In genomic region chr22:17606472-17606871, GRCh38 we compare ENCODE assay signal across 14 cellular contexts. TPM values are rescaled to one million over a fixed set of nuclear protein-coding genes. Genes with fewer than 3 reads are reported as not detected.
A peak's percentile ranks its signal among the peaks of the same experiment; 100 is the strongest.
DNase-seq lines count a peak whose midpoint lies in the region; ATAC-seq and TF ChIP-seq lines count a peak whose summit lies in the region.
"Had no signal": no experiment of that assay in that cellular context is flagged by ENCODE, and none has a peak within 500 bp of the region (broad histone marks: within the 10 kb centered on the region; RNA-seq: fewer than 3 reads in every experiment).

No MANE protein-coding gene starts in this region.

- no peak overlapping the region; the same call in 1 of the 2 replicates for H3K4me3 ChIP-seq in WERI-Rb-1 (ENCODE audit: low read depth, low read length)
- H3K4me3 ChIP-seq in gastroesophageal sphincter: no peak overlapping the region
- H3K4me3 ChIP-seq in skeletal muscle cell (ENCODE audit: low read depth, low read length): no peak overlapping the region
- H3K4me3 ChIP-seq: breast epithelium, testis had no signal

- WGBS in gastroesophageal sphincter (ENCODE audit: low coverage in 1 of 2), 2 donors: 32 to 62% methylated on average over 4 to 5 of the region's 5 CpGs

- H3K36me3 ChIP-seq in WERI-Rb-1 (peaks cover 31% of the 10 kb centered on the region), gastroesophageal sphincter (peaks cover 0 to 39% of the 10 kb centered on the region in 2 donors)
- H3K36me3 ChIP-seq: breast epithelium had no signal

- in situ Hi-C loops in G401 (cut with HindIII; ENCODE audit: low sequenced_read_pairs): no loop called here

- no peak for TF ChIP-seq POLR2A in gastroesophageal sphincter (IDR thresholded peaks at IDR 0.05)

- H3K9me3 ChIP-seq in WERI-Rb-1 (ENCODE audit: severe bottlenecking) (no peaks in the 10 kb centered on the region), gastroesophageal sphincter (no peaks in the 10 kb centered on the region)
- H3K9me3 ChIP-seq: breast epithelium, testis had no signal

- no peak for ATAC-seq in gastroesophageal sphincter
- ATAC-seq: activated CD8-positive, alpha-beta memory T cell treated with anti-CD3 and anti-CD28 coated beads, Interleukin-2, amount 10 ng/mL, durations not matched to agents 7 days and 5 days; WTC11 had no signal

- peaks cover 0 to 19% (median 0%) of the 10 kb centered on the region in 3 donors for H3K4me1 ChIP-seq in gastroesophageal sphincter
- H3K4me1 ChIP-seq: breast epithelium had no signal

- DNase-seq in G401 (ENCODE audit: low spot score) (peak; percentile 25), WERI-Rb-1 (peak; percentile 60), skeletal muscle cell (ENCODE audit: low read depth) (peak; percentile 7), amniotic stem cell (lab: John Stamatoyannopoulos, UW) (no peak), RPMI8226 (no peak)
- no peak for DNase-seq in activated CD8-positive, alpha-beta memory T cell treated with anti-CD3 and anti-CD28 coated beads, Interleukin-2, amount 50 U/mL, for 48 hours
- DNase-seq: activated CD8-positive, alpha-beta memory T cell treated with anti-CD3 and anti-CD28 coated beads, Interleukin-2, amount 10 ng/mL, durations not matched to agents 7 days and 5 days; activated naive CD4-positive, alpha-beta T cell treated with anti-CD3 and anti-CD28 coated beads for 36 hours; CD4-positive, alpha-beta memory T cell; testis had no signal

- TF ChIP-seq CTCF in WERI-Rb-1 (IDR thresholded peaks at IDR 0.05; ENCODE audit: low read depth, low read length) (no peak), gastroesophageal sphincter (IDR thresholded peaks at IDR 0.05) (no peak)

- H3K27ac ChIP-seq in WERI-Rb-1 (peak overlapping the region; percentile 80), gastroesophageal sphincter (peak overlapping the region in 3 of 4 donors; percentile 21 to 65 (median 56))
- H3K27ac ChIP-seq: breast epithelium had no signal

- no peaks in the 10 kb centered on the region for H3K27me3 ChIP-seq in WERI-Rb-1 (ENCODE audit: insufficient read depth, low read depth, severe bottlenecking)
- H3K27me3 ChIP-seq in gastroesophageal sphincter: no peaks in the 10 kb centered on the region
- H3K27me3 ChIP-seq: breast epithelium, testis had no signal

- no peak for TF ChIP-seq EP300 in gastroesophageal sphincter (IDR thresholded peaks at IDR 0.05)

RNA-seq across cellular contexts. Expression of gene ATP6V1E1, which starts 22.1 kb away (rescaled TPM):
- total RNA-seq in G401 (2014; rRNA removed; shearing (Covaris generic)): 172 and 185 TPM in 2 replicates
- 100 to 1,000 TPM; 146 to 252 (median 195) TPM for total RNA-seq in gastroesophageal sphincter

RNA-seq across cellular contexts. Expression of gene BCL2L13, which starts 32.1 kb away (rescaled TPM):
- 58.6 and 63.1 TPM in 2 replicates for total RNA-seq in G401 (2014; rRNA removed; shearing (Covaris generic))
- total RNA-seq in gastroesophageal sphincter: 100 to 1,000 TPM in 2 of 4 donors, 10 to 100 TPM in 2; 68.5 to 193 (median 131) TPM

RNA-seq across cellular contexts. Expression of gene SLC25A18, which starts 43.2 kb away (rescaled TPM):
- 1.4 and 4.8 TPM in 2 replicates for total RNA-seq in G401 (2014; rRNA removed; shearing (Covaris generic))
- 1 to 10 TPM in 3 of 4 donors, under 1 TPM in 1; 0.93 to 5.3 (median 1.5) TPM for total RNA-seq in gastroesophageal sphincter
- total RNA-seq: activated CD8-positive, alpha-beta memory T cell treated with anti-CD3 and anti-CD28 coated beads, Interleukin-2, amount 10 ng/mL, durations not matched to agents 7 days and 5 days; activated naive CD4-positive, alpha-beta T cell treated with anti-CD3 and anti-CD28 coated beads for 36 hours; CD4-positive, alpha-beta memory T cell; glomerular endothelial cell had no signal

Comparison
In these comparisons a context has a peak if more than half of its experiments do, and no peak if none do; other contexts are left out.
1. DNase-seq: peak in G401 (single experiment), WERI-Rb-1 (single experiment) and skeletal muscle cell (single experiment); none in amniotic stem cell (single experiment), activated CD8-positive, alpha-beta memory T cell treated with anti-CD3 and anti-CD28 coated beads, Interleukin-2, amount 50 U/mL, for 48 hours (single experiment) and RPMI8226 (single experiment).